In the genomic region with DNA sequence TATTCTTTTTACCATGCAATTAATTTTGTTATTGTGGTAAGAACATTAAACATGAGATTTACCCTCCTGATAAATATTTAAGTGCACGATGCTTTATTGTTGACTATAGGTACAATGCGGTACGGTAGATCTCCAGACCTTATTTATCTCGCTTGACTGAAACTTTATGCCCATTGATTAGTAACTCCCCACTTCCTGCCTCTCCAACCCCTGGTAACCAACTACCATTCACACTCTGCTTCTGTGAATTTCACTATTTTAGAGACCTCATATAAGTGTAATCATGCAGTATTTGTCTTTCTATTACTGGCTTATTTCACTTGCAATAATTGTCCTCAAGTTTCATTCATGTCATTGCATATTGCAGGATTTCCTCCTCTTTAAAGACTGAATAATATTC, we compare ENCODE assay signal across 23 cellular contexts.
DNase-seq lines count a peak whose midpoint lies in the region; ATAC-seq and TF ChIP-seq lines count a peak whose summit lies in the region.
"Had no signal": no experiment of that assay in that cellular context is flagged by ENCODE, and none has a peak within 500 bp of the region (broad histone marks: within the 10 kb centered on the region; RNA-seq: fewer than 3 reads in every experiment).

No MANE protein-coding gene starts in this region.

- peak overlapping the region; percentile 23 for H3K4me3 Mint-ChIP-seq in activated naive CD4-positive, alpha-beta T cell treated with anti-CD3 and anti-CD28 coated beads, Interleukin-2, amount 50 U/mL, for 24 hours
- H3K4me3 Mint-ChIP-seq in activated naive CD8-positive, alpha-beta T cell treated with anti-CD3 and anti-CD28 coated beads, Interleukin-2, amount 10 ng/mL, durations not matched to agents 7 days and 5 days: peak overlapping the region; percentile 3
- H3K4me3 Mint-ChIP-seq: activated naive CD4-positive, alpha-beta T cell treated with anti-CD3 and anti-CD28 coated beads, Interleukin-2, amount 10 ng/mL, durations not matched to agents 7 days and 5 days; GM23338; nephron progenitor cell; stimulated activated memory B cell treated with anti-CD40 and anti-IgM and Interleukin-4, amounts not matched to agents 10 μg/mL and 1 μg/mL and 100 μg/mL, for 72 hours had no signal

- DNase-seq in activated naive CD4-positive, alpha-beta T cell treated with anti-CD3 and anti-CD28 coated beads, Interleukin-2, amount 50 U/mL, for 72 hours (ENCODE audit: low spot score in 2 of 2): no peak
- DNase-seq in LNCaP clone FGC (ENCODE audit: low read depth) (peak; percentile 54), NCI-H82 treated with DMSO at 0.1 percent for 48 hours (lab: John Stamatoyannopoulos, UW; ENCODE audit: unreplicated experiment) (no peak), OCI-M1 (lab: John Stamatoyannopoulos, UW) (no peak), HCEC 1CT (no peak)
- no peak for DNase-seq in activated naive CD8-positive, alpha-beta T cell treated with anti-CD3 and anti-CD28 coated beads, Interleukin-2, amount 10 ng/mL, durations not matched to agents 7 days and 5 days
- DNase-seq: activated CD4-positive, CD25-positive, alpha-beta regulatory T cell treated with anti-CD3 and anti-CD28 coated beads, Interleukin-2, amount 50 U/mL, for 72 hours; activated CD8-positive, alpha-beta memory T cell treated with anti-CD3 and anti-CD28 coated beads, Interleukin-2, amount 50 U/mL, for 4 hours; activated naive CD4-positive, alpha-beta T cell treated with anti-CD3 and anti-CD28 coated beads, Interleukin-2, amount 10 ng/mL, durations not matched to agents 7 days and 5 days; KBM-7; NCI-H146; NCI-H510A treated with DMSO at 0.1 percent for 48 hours; nephron progenitor cell; SIG-M5; stimulated activated CD4-positive, alpha-beta T cell treated with anti-CD3 and anti-CD28 coated beads, Interleukin-2, amount 100 ng/mL, for 48 hours; testis; uterus had no signal

- no peaks in the 10 kb centered on the region for H3K27me3 Mint-ChIP-seq in activated naive CD4-positive, alpha-beta T cell treated with anti-CD3 and anti-CD28 coated beads, Interleukin-2, amount 50 U/mL, for 24 hours
- no peaks in the 10 kb centered on the region for H3K27me3 Mint-ChIP-seq in activated naive CD8-positive, alpha-beta T cell treated with anti-CD3 and anti-CD28 coated beads, Interleukin-2, amount 10 ng/mL, durations not matched to agents 7 days and 5 days

- no peak overlapping the region for H3K4me3 ChIP-seq in LNCaP clone FGC (ENCODE audit: low read depth, low read length)
- H3K4me3 ChIP-seq: GM23338, pancreas, smooth muscle cell, testis, uterus had no signal

- H3K36me3 Mint-ChIP-seq in activated naive CD4-positive, alpha-beta T cell treated with anti-CD3 and anti-CD28 coated beads, Interleukin-2, amount 50 U/mL, for 24 hours: no peaks in the 10 kb centered on the region
- H3K36me3 Mint-ChIP-seq in activated naive CD4-positive, alpha-beta T cell treated with anti-CD3 and anti-CD28 coated beads, Interleukin-2, amount 50 U/mL, for 72 hours: peaks cover 9 to 12% of the 10 kb centered on the region in 2 donors
- no peaks in the 10 kb centered on the region for H3K36me3 Mint-ChIP-seq in activated naive CD8-positive, alpha-beta T cell treated with anti-CD3 and anti-CD28 coated beads, Interleukin-2, amount 10 ng/mL, durations not matched to agents 7 days and 5 days
- H3K36me3 Mint-ChIP-seq: activated naive CD4-positive, alpha-beta T cell treated with anti-CD3 and anti-CD28 coated beads, Interleukin-2, amount 10 ng/mL, durations not matched to agents 7 days and 5 days; stimulated activated memory B cell treated with anti-CD40 and anti-IgM and Interleukin-4, amounts not matched to agents 10 μg/mL and 1 μg/mL and 100 μg/mL, for 72 hours had no signal

- no peaks in the 10 kb centered on the region for H3K9me3 Mint-ChIP-seq in activated naive CD4-positive, alpha-beta T cell treated with anti-CD3 and anti-CD28 coated beads, Interleukin-2, amount 50 U/mL, for 24 hours
- H3K9me3 Mint-ChIP-seq in activated naive CD4-positive, alpha-beta T cell treated with anti-CD3 and anti-CD28 coated beads, Interleukin-2, amount 50 U/mL, for 72 hours: peaks cover 0 to 5% of the 10 kb centered on the region in 2 donors
- H3K9me3 Mint-ChIP-seq in activated naive CD8-positive, alpha-beta T cell treated with anti-CD3 and anti-CD28 coated beads, Interleukin-2, amount 10 ng/mL, durations not matched to agents 7 days and 5 days: no peaks in the 10 kb centered on the region
- H3K9me3 Mint-ChIP-seq: activated naive CD4-positive, alpha-beta T cell treated with anti-CD3 and anti-CD28 coated beads, Interleukin-2, amount 10 ng/mL, durations not matched to agents 7 days and 5 days; GM23338; stimulated activated memory B cell treated with anti-CD40 and anti-IgM and Interleukin-4, amounts not matched to agents 10 μg/mL and 1 μg/mL and 100 μg/mL, for 72 hours had no signal

- H3K27ac Mint-ChIP-seq in activated naive CD4-positive, alpha-beta T cell treated with anti-CD3 and anti-CD28 coated beads, Interleukin-2, amount 50 U/mL, for 24 hours: no peak overlapping the region
- H3K27ac Mint-ChIP-seq in activated naive CD4-positive, alpha-beta T cell treated with anti-CD3 and anti-CD28 coated beads, Interleukin-2, amount 50 U/mL, for 72 hours: peak overlapping the region in 1 of 2 donors; percentile 87
- peak overlapping the region; percentile 0 for H3K27ac Mint-ChIP-seq in activated naive CD8-positive, alpha-beta T cell treated with anti-CD3 and anti-CD28 coated beads, Interleukin-2, amount 10 ng/mL, durations not matched to agents 7 days and 5 days
- H3K27ac Mint-ChIP-seq: activated naive CD4-positive, alpha-beta T cell treated with anti-CD3 and anti-CD28 coated beads, Interleukin-2, amount 10 ng/mL, durations not matched to agents 7 days and 5 days; GM23338; nephron progenitor cell; stimulated activated memory B cell treated with anti-CD40 and anti-IgM and Interleukin-4, amounts not matched to agents 10 μg/mL and 1 μg/mL and 100 μg/mL, for 72 hours had no signal

- TF ChIP-seq CTCF in LNCaP clone FGC (IDR thresholded peaks at IDR 0.05; ENCODE audit: control insufficient read depth, extremely low read depth, insufficient read depth): no peak

- H3K4me1 Mint-ChIP-seq in activated naive CD4-positive, alpha-beta T cell treated with anti-CD3 and anti-CD28 coated beads, Interleukin-2, amount 50 U/mL, for 24 hours: peaks cover 29% of the 10 kb centered on the region
- H3K4me1 Mint-ChIP-seq in activated naive CD8-positive, alpha-beta T cell treated with anti-CD3 and anti-CD28 coated beads, Interleukin-2, amount 10 ng/mL, durations not matched to agents 7 days and 5 days: peaks cover 57% of the 10 kb centered on the region

- no peak for ATAC-seq in activated naive CD4-positive, alpha-beta T cell treated with anti-CD3 and anti-CD28 coated beads, Interleukin-2, amount 50 U/mL, for 72 hours
- ATAC-seq in activated naive CD8-positive, alpha-beta T cell treated with anti-CD3 and anti-CD28 coated beads, Interleukin-2, amount 10 ng/mL, durations not matched to agents 7 days and 5 days (ENCODE audit: low read depth): no peak
- ATAC-seq: GM23338; Panc1; pancreas; stimulated activated memory B cell treated with anti-CD40 and anti-IgM and Interleukin-4, amounts not matched to agents 10 μg/mL and 1 μg/mL and 100 μg/mL, for 72 hours had no signal

- POLR2A ChIA-PET in activated naive CD8-positive, alpha-beta T cell treated with anti-CD3 and anti-CD28 coated beads, Interleukin-2, amount 10 ng/mL, durations not matched to agents 7 days and 5 days (lab: Charles Lee): no interaction called here
